Comparison of ENCODE assay signal across 1 cellular context in genomic region chr5:67206381-67207328, GRCh38.
TF ChIP-seq lines count a peak whose summit lies in the region.

No MANE protein-coding gene starts in this region.

TF ChIP-seq in A549, 52 proteins besides CTCF, POLR2A, EP300 and RAD21 (continued from another document):
- TF ChIP-seq REST (IDR thresholded peaks at IDR 0.05): no peak
- TF ChIP-seq MAX (IDR thresholded peaks at IDR 0.05): peak; percentile 52
- no peak for TF ChIP-seq RNF2 (IDR thresholded peaks at IDR 0.05; ENCODE audit: borderline replicate concordance, low read depth)
- no peak for TF ChIP-seq CBX8 (IDR thresholded peaks at IDR 0.05)
- peak; percentile 77 for TF ChIP-seq JUNB (IDR thresholded peaks at IDR 0.05)
- no peak for TF ChIP-seq CHD2 (IDR thresholded peaks at IDR 0.05; ENCODE audit: low read length, partially characterized antibody)
- no peak for TF ChIP-seq SREBF2 (IDR thresholded peaks at IDR 0.05)
- peak; percentile 48; the same call in 1 of the 2 replicates for TF ChIP-seq FOSL2 (IDR thresholded peaks at IDR 0.05)
- peak; percentile 55; the same call in 1 of the 2 replicates for TF ChIP-seq FOSL2 (CRISPR knock-in tag; IDR thresholded peaks at IDR 0.05)
- TF ChIP-seq POLR2AphosphoS2 (conservative IDR thresholded peaks at IDR 0.05; ENCODE audit: low read length): no peak
- no peak for TF ChIP-seq ELK1 (IDR thresholded peaks at IDR 0.05; ENCODE audit: low read depth, low read length)
- no peak for TF ChIP-seq HOXA7 (CRISPR knock-in tag; IDR thresholded peaks at IDR 0.05)
- no peak for TF ChIP-seq RARB (CRISPR knock-in tag; IDR thresholded peaks at IDR 0.05)
- TF ChIP-seq EHMT2 (IDR thresholded peaks at IDR 0.05; ENCODE audit: low read depth): no peak
- peak in 1 of 2 experiments; percentile 30; a peak in 1 of 4 replicates for TF ChIP-seq CEBPB (IDR thresholded peaks at IDR 0.05)
- TF ChIP-seq GATA3 (IDR thresholded peaks at IDR 0.05; ENCODE audit: borderline replicate concordance): peak; percentile 95
- TF ChIP-seq FOSB (CRISPR knock-in tag; IDR thresholded peaks at IDR 0.05): no peak
